ENCODE assay signal across 18 cellular contexts in the genomic region with DNA sequence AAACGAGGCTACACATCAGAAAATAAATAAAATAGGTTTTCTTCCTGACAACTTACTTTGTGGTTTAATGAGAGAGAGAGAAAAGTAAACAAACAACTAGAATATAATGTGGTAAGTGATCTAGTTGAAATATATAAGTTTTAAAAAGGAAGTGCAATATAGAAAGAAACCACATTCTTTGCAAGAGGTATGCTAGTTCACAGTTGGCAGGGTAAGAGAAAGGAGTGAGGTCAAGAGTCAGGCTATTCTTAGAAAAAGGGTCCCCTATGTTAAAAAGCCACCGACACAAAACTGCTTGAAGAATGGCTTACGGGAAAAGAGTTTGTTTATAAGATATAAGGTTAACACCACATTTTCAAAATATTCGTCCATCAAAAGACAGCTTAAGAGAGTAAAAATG.
"Had no signal": no experiment of that assay in that cellular context is flagged by ENCODE, and none has a peak within 500 bp of the region (broad histone marks: within the 10 kb centered on the region; RNA-seq: fewer than 3 reads in every experiment).

No MANE protein-coding gene starts in this region.

- DNase-seq: activated CD4-positive, alpha-beta T cell treated with anti-CD3 and anti-CD28 coated beads, Interleukin-2, amount 50 U/mL, for 48 hours; activated CD4-positive, CD25-positive, alpha-beta regulatory T cell treated with anti-CD3 and anti-CD28 coated beads, Interleukin-2, amount 50 U/mL, for 72 hours; activated CD8-positive, alpha-beta memory T cell treated with anti-CD3 and anti-CD28 coated beads, Interleukin-2, amount 10 ng/mL, durations not matched to agents 7 days and 5 days; activated gamma-delta T cell; activated naive CD8-positive, alpha-beta T cell treated with anti-CD3 and anti-CD28 coated beads for 36 hours; activated T-cell treated with anti-CD3 and anti-CD28 coated beads, Interleukin-2, amount 50 U/mL, for 4 hours; brain microvascular endothelial cell; effector memory CD8-positive, alpha-beta T cell; hypothalamus; naive B cell; nucleus accumbens; psoas muscle; right lobe of liver; spleen; stimulated activated CD4-positive, alpha-beta T cell treated with anti-CD3 and anti-CD28 coated beads, Interleukin-1b, Interleukin-23, amount 100 ng/mL, for 48 hours; T-helper 9 cell had no signal

- H3K9me3 ChIP-seq: psoas muscle, right lobe of liver, spleen, tibial nerve had no signal

- ATAC-seq: activated CD8-positive, alpha-beta memory T cell treated with anti-CD3 and anti-CD28 coated beads, Interleukin-2, amount 10 ng/mL, durations not matched to agents 7 days and 5 days; activated T-cell treated with anti-CD3 and anti-CD28 coated beads, Interleukin-2, amount 50 U/mL, for 4 hours; effector memory CD8-positive, alpha-beta T cell; psoas muscle; right lobe of liver; stimulated activated memory B cell treated with anti-CD40 and anti-IgM and Interleukin-4, amounts not matched to agents 10 μg/mL and 1 μg/mL and 100 μg/mL, for 72 hours had no signal

- H3K36me3 ChIP-seq: brain microvascular endothelial cell, right lobe of liver, spleen, tibial nerve had no signal

- H3K27me3 ChIP-seq: brain microvascular endothelial cell, right lobe of liver, spleen, tibial nerve had no signal

- H3K27ac ChIP-seq: brain microvascular endothelial cell, psoas muscle, right lobe of liver, spleen, tibial nerve had no signal

- H3K4me1 ChIP-seq: psoas muscle, right lobe of liver, spleen, tibial nerve had no signal

- H3K4me3 ChIP-seq: psoas muscle, right lobe of liver, spleen, tibial nerve had no signal
